In genomic region chr17:59619313-59620063, GRCh38 we compare ENCODE assay signal across 1 cellular context.
TF ChIP-seq lines count a peak whose summit lies in the region.

CLTC (plus strand) TSS chr17:59619895; CDS start chr17:59620132, 237 bp downstream.

TF ChIP-seq in HEK293, 187 proteins besides CTCF, POLR2A, EP300 and RAD21 (continued from another document):
- TF ChIP-seq ZBTB49 (tag by site-specific recombination; IDR thresholded peaks at IDR 0.05; ENCODE audit: low read depth) (no peak), PRDM6 (tag by site-specific recombination; IDR thresholded peaks at IDR 0.05) (peak; percentile 58; the same call in 1 of the 2 replicates), IKZF3 (tag by site-specific recombination; IDR thresholded peaks at IDR 0.05) (peak; percentile 86), ZNF626 (tag by site-specific recombination; IDR thresholded peaks at IDR 0.05) (no peak), HOXD13 (CRISPR knock-in tag; IDR thresholded peaks at IDR 0.05; ENCODE audit: borderline replicate concordance) (no peak), ZFP41 (tag by site-specific recombination; IDR thresholded peaks at IDR 0.05; ENCODE audit: borderline replicate concordance) (peak; percentile 39; the same call in 1 of the 2 replicates), ZNF768 (tag by site-specific recombination; IDR thresholded peaks at IDR 0.05) (no peak), ZNF530 (tag by site-specific recombination; IDR thresholded peaks at IDR 0.05; ENCODE audit: low read depth) (no peak), ZNF324 (tag by site-specific recombination; IDR thresholded peaks at IDR 0.05) (peak; percentile 100), ZNF426 (tag by site-specific recombination; IDR thresholded peaks at IDR 0.05) (no peak), ZEB2 (tag by site-specific recombination; IDR thresholded peaks at IDR 0.05) (peak; percentile 99), ZNF837 (tag by site-specific recombination; IDR thresholded peaks at IDR 0.05) (no peak), AEBP2 (tag by site-specific recombination; IDR thresholded peaks at IDR 0.05; ENCODE audit: borderline replicate concordance) (0 out of 2 replicates have a peak, but pooled peaks have one; percentile 64), ZNF416 (tag by site-specific recombination; IDR thresholded peaks at IDR 0.05) (0 out of 2 replicates have a peak, but pooled peaks have one; percentile 37), PATZ1 (tag by site-specific recombination; IDR thresholded peaks at IDR 0.05) (peak; percentile 99), ZNF580 (tag by site-specific recombination; IDR thresholded peaks at IDR 0.05) (peak; percentile 84), ZNF132 (tag by site-specific recombination; IDR thresholded peaks at IDR 0.05; ENCODE audit: borderline replicate concordance) (no peak), ZNF76 (tag by site-specific recombination; IDR thresholded peaks at IDR 0.05; ENCODE audit: borderline replicate concordance, low read depth) (peak; percentile 97), TSHZ1 (tag by site-specific recombination; IDR thresholded peaks at IDR 0.05; ENCODE audit: borderline replicate concordance) (peak; percentile 86), ZSCAN18 (tag by site-specific recombination; IDR thresholded peaks at IDR 0.05) (peak; percentile 95), ZNF571 (tag by site-specific recombination; IDR thresholded peaks at IDR 0.05) (no peak), ZNF404 (tag by site-specific recombination; IDR thresholded peaks at IDR 0.05) (no peak), ZNF544 (tag by site-specific recombination; IDR thresholded peaks at IDR 0.05) (no peak), ZNF514 (tag by site-specific recombination; IDR thresholded peaks at IDR 0.05) (no peak), ZNF660 (tag by site-specific recombination; IDR thresholded peaks at IDR 0.05) (peak; percentile 95), OSR2 (tag by site-specific recombination; IDR thresholded peaks at IDR 0.05) (peak; percentile 80), SP3 (tag by site-specific recombination; IDR thresholded peaks at IDR 0.05) (peak; percentile 100), ZNF24 (tag by site-specific recombination; IDR thresholded peaks at IDR 0.05) (peak; percentile 96), BCL11A (tag by site-specific recombination; IDR thresholded peaks at IDR 0.05; ENCODE audit: low read depth) (peak; percentile 43; the same call in 1 of the 2 replicates), ZNF211 (tag by site-specific recombination; IDR thresholded peaks at IDR 0.05; ENCODE audit: low read depth) (no peak), TRIM28 (IDR thresholded peaks at IDR 0.05; ENCODE audit: borderline replicate concordance, low read length) (peak; percentile 81; the same call in 1 of the 2 replicates), KLF10 (tag by site-specific recombination; IDR thresholded peaks at IDR 0.05) (peak; percentile 90), KLF17 (tag by site-specific recombination; IDR thresholded peaks at IDR 0.05) (peak; percentile 99), PRDM4 (tag by site-specific recombination; IDR thresholded peaks at IDR 0.05) (peak; percentile 79; the same call in 1 of the 2 replicates), MYNN (tag by site-specific recombination; IDR thresholded peaks at IDR 0.05; ENCODE audit: borderline replicate concordance) (0 out of 2 replicates have a peak, but pooled peaks have one; percentile 50), ZNF747 (tag by site-specific recombination; IDR thresholded peaks at IDR 0.05) (no peak), BCL11B (tag by site-specific recombination; IDR thresholded peaks at IDR 0.05; ENCODE audit: low read depth) (no peak; the same call in 1 of the 2 replicates), ZNF48 (tag by site-specific recombination; IDR thresholded peaks at IDR 0.05) (no peak), ZBTB20 (tag by site-specific recombination; IDR thresholded peaks at IDR 0.05) (peak; percentile 70), ZBTB44 (tag by site-specific recombination; IDR thresholded peaks at IDR 0.05) (peak; percentile 84), ZNF394 (tag by site-specific recombination; IDR thresholded peaks at IDR 0.05; ENCODE audit: borderline replicate concordance) (peak; percentile 83)
